In genomic region chr17:50423553-50424159, GRCh38 we compare ENCODE assay signal across 10 cellular contexts. TPM values are rescaled to one million over a fixed set of nuclear protein-coding genes. Genes with fewer than 3 reads are reported as not detected.
DNase-seq lines count a peak whose midpoint lies in the region; ATAC-seq lines count a peak whose summit lies in the region.
"Had no signal": no experiment of that assay in that cellular context is flagged by ENCODE, and none has a peak within 500 bp of the region (broad histone marks: within the 10 kb centered on the region; RNA-seq: fewer than 3 reads in every experiment).

No MANE protein-coding gene starts in this region.

- H3K27ac ChIP-seq in mesendoderm (ENCODE audit: low read depth, low read length): no peak overlapping the region

- no peak overlapping the region for H3K23ac ChIP-seq in mesendoderm (ENCODE audit: low read length)

- H2BK15ac ChIP-seq in mesendoderm (replicated peaks; ENCODE audit: low read depth): no peak overlapping the region

- H3K27me3 ChIP-seq in mesendoderm (ENCODE audit: insufficient read depth, low read length, poor library complexity): no peaks in the 10 kb centered on the region
- H3K27me3 ChIP-seq: esophagus squamous epithelium had no signal

- H3K79me2 ChIP-seq in mesendoderm (ENCODE audit: control insufficient read depth, insufficient read depth, low read length): no peaks in the 10 kb centered on the region

- H3K4ac ChIP-seq in mesendoderm (ENCODE audit: low read depth, low read length): no peak overlapping the region

- no peak overlapping the region for H3K4me3 ChIP-seq in mesendoderm (ENCODE audit: low read length)
- H3K4me3 ChIP-seq: esophagus squamous epithelium had no signal

- no peak for ATAC-seq in HG03571 (IDR thresholded peaks at IDR 0.05; ENCODE audit: unreplicated experiment)
- ATAC-seq in GM19395 (IDR thresholded peaks at IDR 0.05; ENCODE audit: unreplicated experiment): no peak

- no peak overlapping the region for H2BK5ac ChIP-seq in mesendoderm (ENCODE audit: low read length)

- no peak overlapping the region for H3K56ac ChIP-seq in mesendoderm (ENCODE audit: low read length)

- no peak overlapping the region for H3K9ac ChIP-seq in mesendoderm (ENCODE audit: low read length)

- no peak overlapping the region for H3K18ac ChIP-seq in mesendoderm (ENCODE audit: low read length)

- CTCF ChIA-PET in activated CD4-positive, alpha-beta memory T cell treated with anti-CD3 and anti-CD28 coated beads for 36 hours (lab: Charles Lee): no interaction called here

- no peak overlapping the region for H2AK5ac ChIP-seq in mesendoderm (ENCODE audit: low read length)

- no peaks in the 10 kb centered on the region for H3K27me3 Mint-ChIP-seq in activated CD4-positive, alpha-beta memory T cell treated with anti-CD3 and anti-CD28 coated beads for 36 hours

- no CpG with 5 or more reads among the region's 6 CpGs for WGBS in mesendoderm (ENCODE audit: extremely low coverage, insufficient coverage, low lambda C conversion rate)

- POLR2A ChIA-PET in activated CD4-positive, alpha-beta memory T cell treated with anti-CD3 and anti-CD28 coated beads for 36 hours (lab: Charles Lee): no interaction called here

- no peaks in the 10 kb centered on the region for H3K36me3 ChIP-seq in mesendoderm (ENCODE audit: control insufficient read depth, insufficient read depth, low read length)
- H3K36me3 ChIP-seq: esophagus squamous epithelium had no signal

- no peak overlapping the region for H3K27ac Mint-ChIP-seq in activated CD4-positive, alpha-beta memory T cell treated with anti-CD3 and anti-CD28 coated beads for 36 hours

- no peak overlapping the region for H4K8ac ChIP-seq in mesendoderm (ENCODE audit: low read depth, low read length)

- H2BK120ac ChIP-seq in mesendoderm (ENCODE audit: low read depth, low read length): no peak overlapping the region

- no peak overlapping the region for H3K4me2 ChIP-seq in mesendoderm (ENCODE audit: low read length)

- intact Hi-C loops in activated CD4-positive, alpha-beta memory T cell treated with anti-CD3 and anti-CD28 coated beads for 36 hours (cut with micrococcal nuclease): no loop called here

- no peaks in the 10 kb centered on the region for H3K9me3 Mint-ChIP-seq in activated CD4-positive, alpha-beta memory T cell treated with anti-CD3 and anti-CD28 coated beads for 36 hours

- no peak overlapping the region for H4K5ac ChIP-seq in mesendoderm (ENCODE audit: low read length)

- no peak overlapping the region for H3K4me3 Mint-ChIP-seq in activated CD4-positive, alpha-beta memory T cell treated with anti-CD3 and anti-CD28 coated beads for 36 hours

- H3K36me3 Mint-ChIP-seq in activated CD4-positive, alpha-beta memory T cell treated with anti-CD3 and anti-CD28 coated beads for 36 hours: no peaks in the 10 kb centered on the region

- peaks cover 40% of the 10 kb centered on the region for H3K4me1 Mint-ChIP-seq in activated CD4-positive, alpha-beta memory T cell treated with anti-CD3 and anti-CD28 coated beads for 36 hours (ENCODE audit: low read depth)

- DNase-seq in CD1c-positive myeloid dendritic cell (ENCODE audit: extremely low spot score) (peak; percentile 71), HuH-7 (ENCODE audit: low spot score) (peak; percentile 84), UCSD-AML1 (lab: John Stamatoyannopoulos, UW; ENCODE audit: unreplicated experiment) (peak; percentile 23), mesendoderm (peak; percentile 58), inferior parietal cortex (ENCODE audit: extremely low spot score) (no peak)
- DNase-seq in activated CD4-positive, alpha-beta memory T cell treated with anti-CD3 and anti-CD28 coated beads for 36 hours: no peak
- DNase-seq: esophagus squamous epithelium had no signal

- peaks cover 12% of the 10 kb centered on the region for H3K4me1 ChIP-seq in mesendoderm (ENCODE audit: control insufficient read depth, low read depth, low read length)

- no peaks in the 10 kb centered on the region for H3K79me1 ChIP-seq in mesendoderm (ENCODE audit: low read length)

RNA-seq across cellular contexts. Expression of gene ACSF2, which starts 2.4 kb away (rescaled TPM):
- polyA plus RNA-seq in mesendoderm (2013, experiment 1 of 2): 8.5 TPM
- polyA plus RNA-seq in mesendoderm (2013, experiment 2 of 2): 9.2 TPM
- total RNA-seq in activated CD4-positive, alpha-beta memory T cell treated with anti-CD3 and anti-CD28 coated beads for 36 hours: 10 to 100 TPM; 20.1 to 23.6 TPM

RNA-seq across cellular contexts. Expression of gene LRRC59, which starts 26.3 kb away (rescaled TPM):
- polyA plus RNA-seq in mesendoderm (2013, experiment 1 of 2): 88.3 TPM
- polyA plus RNA-seq in mesendoderm (2013, experiment 2 of 2): 89.3 TPM
- 10 to 100 TPM; 77.1 to 78.8 TPM for total RNA-seq in activated CD4-positive, alpha-beta memory T cell treated with anti-CD3 and anti-CD28 coated beads for 36 hours

RNA-seq across cellular contexts. Expression of gene CHAD, which starts 45.0 kb away (rescaled TPM):
- 1.2 TPM for polyA plus RNA-seq in mesendoderm (2013, experiment 1 of 2)
- polyA plus RNA-seq in mesendoderm (2013, experiment 2 of 2): 1.0 TPM
- total RNA-seq in activated CD4-positive, alpha-beta memory T cell treated with anti-CD3 and anti-CD28 coated beads for 36 hours: not detected
- total RNA-seq: T-helper 1 cell treated with Interleukin-12 subunit alpha and Interleukin-12 subunit beta and Interleukin-4 antibody, amounts not matched to agents 30 ng/mL and 1 ng/mL, for 36 hours had no signal

RNA-seq across cellular contexts. Expression of gene EME1, which starts 50.6 kb away (rescaled TPM):
- 7.3 TPM for polyA plus RNA-seq in mesendoderm (2013, experiment 1 of 2)
- 7.1 TPM for polyA plus RNA-seq in mesendoderm (2013, experiment 2 of 2)
- total RNA-seq in activated CD4-positive, alpha-beta memory T cell treated with anti-CD3 and anti-CD28 coated beads for 36 hours: 10 to 100 TPM; 47.7 to 48.1 TPM

RNA-seq across cellular contexts. Expression of gene MRPL27, which starts 50.7 kb away (rescaled TPM):
- 99.9 TPM for polyA plus RNA-seq in mesendoderm (2013, experiment 1 of 2)
- polyA plus RNA-seq in mesendoderm (2013, experiment 2 of 2): 99.9 TPM
- 10 to 100 TPM; 53.9 to 64.5 TPM for total RNA-seq in activated CD4-positive, alpha-beta memory T cell treated with anti-CD3 and anti-CD28 coated beads for 36 hours

Comparison
In these comparisons a context has a peak if more than half of its experiments do, and no peak if none do; other contexts are left out.
1. DNase-seq: peak in CD1c-positive myeloid dendritic cell (single experiment), HuH-7 (single experiment), UCSD-AML1 (single experiment) and mesendoderm (single experiment); none in activated CD4-positive, alpha-beta memory T cell treated with anti-CD3 and anti-CD28 coated beads for 36 hours (single experiment) and inferior parietal cortex (single experiment).